In genomic region chr1:189659731-189660130, GRCh38 we compare ENCODE assay signal across 28 cellular contexts.
"Had no signal": no experiment of that assay in that cellular context is flagged by ENCODE, and none has a peak within 500 bp of the region (broad histone marks: within the 10 kb centered on the region; RNA-seq: fewer than 3 reads in every experiment).

No MANE protein-coding gene starts in this region.

- H3K27ac ChIP-seq: KMS-11, Peyer's patch, SK-N-MC, VCaP had no signal

- DNase-seq: activated CD4-positive, alpha-beta memory T cell treated with anti-CD3 and anti-CD28 coated beads, Interleukin-2, amount 10 ng/mL, durations not matched to agents 7 days and 5 days; activated CD4-positive, alpha-beta T cell treated with anti-CD3 and anti-CD28 coated beads for 36 hours; activated CD4-positive, alpha-beta T cell treated with anti-CD3 and anti-CD28 coated beads, Interleukin-2, amount 50 U/mL, for 1 hour; activated CD4-positive, CD25-positive, alpha-beta regulatory T cell; activated gamma-delta T cell; activated naive CD4-positive, alpha-beta T cell treated with anti-CD3 and anti-CD28 coated beads for 36 hours; activated T-cell treated with anti-CD3 and anti-CD28 coated beads for 4 hours; activated T-cell treated with anti-CD3 and anti-CD28 coated beads, Interleukin-2, amount 50 U/mL, for 48 hours; amygdala; cerebellar nuclear complex; MG63; MV-4-11; NCI-H1092 treated with DMSO at 0.1 percent for 48 hours; NCI-H1417 treated with DMSO at 0.1 percent for 48 hours; NCI-H1694; NCI-H2029; NCI-H2107; NCI-H2171 treated with DMSO at 0.1 percent for 48 hours; NCI-H226; NCI-H526; NCI-H774; Peyer's patch; T-helper 1 cell had no signal

- H3K4me3 ChIP-seq: MG63, Peyer's patch, SK-N-MC had no signal

- H3K4me2 ChIP-seq: KMS-11 had no signal

- H3K27me3 ChIP-seq: MG63, Peyer's patch had no signal

- H3K9me3 ChIP-seq: Peyer's patch had no signal

- ATAC-seq: activated CD4-positive, alpha-beta T cell treated with anti-CD3 and anti-CD28 coated beads for 36 hours; activated T-helper 17 cell treated with anti-CD3 and anti-CD28 coated beads, Interleukin-2, amount 50 U/mL, for 72 hours; Right ventricle myocardium inferior had no signal

- H3K9ac ChIP-seq: KMS-11 had no signal

- H3K36me3 ChIP-seq: MG63, Peyer's patch had no signal

- H3K4me1 ChIP-seq: Peyer's patch had no signal
